In genomic region chr2:207906495-207906894, GRCh38 we compare ENCODE assay signal across 7 cellular contexts.
DNase-seq lines count a peak whose midpoint lies in the region; ATAC-seq, FAIRE-seq and TF ChIP-seq lines count a peak whose summit lies in the region.
"Not testable (repeated sequence)": the region's sequence is repeated elsewhere in the genome, so short reads cannot be mapped to it uniquely, and the experiment has no call there.

No MANE protein-coding gene starts in this region.

- intact Hi-C loops in GM12878 (cut with micrococcal nuclease; ENCODE audit: unreplicated experiment); right lobe of liver (cut with DNase I); pancreas (cut with DNase I): not testable (repeated sequence)

- not testable (repeated sequence) for H3K4me1 ChIP-seq in GM12878 (ENCODE audit: control insufficient read depth, insufficient read depth, low read length); right lobe of liver; pancreas

- H2AFZ ChIP-seq in GM12878 (ENCODE audit: control insufficient read depth, low read depth, low read length): not testable (repeated sequence)

- H3K79me2 ChIP-seq in GM12878 (ENCODE audit: control insufficient read depth, insufficient read depth, low read length): not testable (repeated sequence)

- POLR2A ChIA-PET in GM12878 (lab: Charles Lee): interaction anchor here (0.8 to 2.0 kb wide), 4 partner anchors 33 to 55 kb away, joined by 3 to 5 read pairs (median 4); no protein-coding TSS in a partner anchor

- WGBS in GM12878 (ENCODE audit: insufficient coverage, insufficient replicate concordance, low lambda C conversion rate, missing lambda C conversion rate): 84% methylated on average over 5 of the region's 5 CpGs
- 85% methylated on average over 5 of the region's 5 CpGs for WGBS in right lobe of liver (ENCODE audit: insufficient coverage, low coverage, low lambda C conversion rate, missing lambda C conversion rate)
- 90 to 93% methylated on average over 5 of the region's 5 CpGs for WGBS in pancreas, 2 donors

- SMC1A ChIA-PET in GM12878 (lab: Charles Lee; ENCODE audit: uncharacterized antibody, unreplicated experiment): interaction anchor here (0.6 to 2.2 kb wide), 17 partner anchors 10 to 213 kb away, joined by 3 to 10 read pairs (median 3); no protein-coding TSS in a partner anchor

- H4K20me1 ChIP-seq in GM12878 (ENCODE audit: control insufficient read depth, insufficient read depth): not testable (repeated sequence)

- H3K36me3 ChIP-seq in GM12878 (ENCODE audit: control insufficient read depth in 2 of 2, insufficient read depth in 2 of 2, low read length in 1 of 2); right lobe of liver; pancreas: not testable (repeated sequence)

- TF ChIP-seq EP300 in GM12878 (IDR thresholded peaks at IDR 0.05; ENCODE audit: borderline replicate concordance in 1 of 2, control insufficient read depth in 1 of 2, low read depth in 2 of 2, low read length in 2 of 2): not testable (repeated sequence)

- DNase-seq in GM12878 (ENCODE audit: low read depth, low spot score); right lobe of liver; pancreas: not testable (repeated sequence)

- not testable (repeated sequence) for H3K4me2 ChIP-seq in GM12878 (ENCODE audit: control insufficient read depth, insufficient read depth)

- not testable (repeated sequence) for BruUV-seq in GM12878 (replicated peaks; lab: Mats Ljungman, UMichigan)

- not testable (repeated sequence) for H3K9ac ChIP-seq in GM12878 (ENCODE audit: control insufficient read depth, insufficient read depth, low read length)

- FAIRE-seq in GM12878 (lab: Jason Lieb, UNC); pancreas (lab: Jason Lieb, UNC): not testable (repeated sequence)

- not testable (repeated sequence) for H3K4me3 ChIP-seq in GM12878, right lobe of liver, pancreas

- TF ChIP-seq POLR2A in GM12878 (IDR thresholded peaks at IDR 0.05; ENCODE audit: low read depth, low read length); right lobe of liver (IDR thresholded peaks at IDR 0.05): not testable (repeated sequence)

- ATAC-seq in GM18511 (IDR thresholded peaks at IDR 0.05; ENCODE audit: unreplicated experiment) (peak; percentile 54), GM19438 (IDR thresholded peaks at IDR 0.05; ENCODE audit: low read depth, unreplicated experiment) (peak; percentile 23), HG02938 (IDR thresholded peaks at IDR 0.05; ENCODE audit: unreplicated experiment) (peak; percentile 21), HG03175 (IDR thresholded peaks at IDR 0.05; ENCODE audit: unreplicated experiment) (peak; percentile 45), GM12878 (peak; percentile 73), right lobe of liver (peak in 1 of 4 donors; percentile 5), pancreas (peak; percentile 16 to 40 (median 22))

- RAD21 ChIA-PET in GM12878 (lab: Charles Lee; ENCODE audit: unreplicated experiment): interaction anchor here (0.8 to 2.3 kb wide), 7 partner anchors 9 to 280 kb away, joined by 3 to 20 read pairs (median 3); no protein-coding TSS in a partner anchor

- H3K9me3 ChIP-seq in GM12878 (replicated peaks; ENCODE audit: control insufficient read depth, insufficient read depth, low read length); right lobe of liver; pancreas: not testable (repeated sequence)

- not testable (repeated sequence) for TF ChIP-seq CTCF in GM12878 (IDR thresholded peaks at IDR 0.05 in 2 of 3, conservative IDR thresholded peaks at IDR 0.05 in 1 of 3; ENCODE audit: control insufficient read depth in 2 of 3, extremely low read depth in 1 of 3, insufficient read depth in 1 of 3, low read depth in 3 of 3, low read length in 3 of 3); right lobe of liver (IDR thresholded peaks at IDR 0.05); pancreas (IDR thresholded peaks at IDR 0.05)

- TF ChIP-seq RAD21 in GM12878 (IDR thresholded peaks at IDR 0.05; ENCODE audit: insufficient read depth, low read depth, low read length): not testable (repeated sequence)

- not testable (repeated sequence) for H3K27ac ChIP-seq in GM12878 (ENCODE audit: control insufficient read depth, insufficient read depth)
- peak overlapping the region in 2 of 3 donors; percentile 45 to 59 for H3K27ac ChIP-seq in right lobe of liver
- peak overlapping the region in 2 of 4 donors; percentile 6 to 37 for H3K27ac ChIP-seq in pancreas

- CTCF ChIA-PET in GM12878 (lab: Yijun Ruan, JAX): interaction anchor here (1.0 to 1.3 kb wide), 3 partner anchors 11 to 35 kb away, joined by 3 to 5 read pairs (median 4); no protein-coding TSS in a partner anchor

- not testable (repeated sequence) for H3K27me3 ChIP-seq in GM12878 (replicated peaks in 1 of 2; ENCODE audit: control insufficient read depth in 2 of 2, insufficient read depth in 2 of 2, low read length in 1 of 2); right lobe of liver; pancreas

- in situ Hi-C loops in GM12878 (cut with MboI): not testable (repeated sequence)
